31 cellular contexts compared by ENCODE assay signal in the genomic region with DNA sequence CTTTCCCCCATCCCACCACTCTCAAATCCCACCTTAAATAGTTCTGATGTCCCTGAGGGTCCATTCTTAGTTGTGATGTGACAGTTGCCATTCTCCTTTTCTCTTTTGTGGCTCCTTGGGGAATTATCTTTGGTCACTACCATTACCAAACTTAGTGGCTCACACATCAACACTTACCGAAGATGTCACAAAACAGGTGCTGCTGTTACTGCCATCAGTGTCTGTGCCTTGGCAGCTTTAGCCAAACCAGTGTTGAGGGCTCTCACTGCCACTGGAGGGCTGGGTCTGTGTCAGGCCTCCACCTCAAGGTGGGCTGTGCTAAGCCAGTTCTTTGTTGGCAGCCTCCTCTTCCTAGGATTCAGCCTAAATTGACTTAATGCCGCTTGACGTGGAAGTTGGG.
"Had no signal": no experiment of that assay in that cellular context is flagged by ENCODE, and none has a peak within 500 bp of the region (broad histone marks: within the 10 kb centered on the region; RNA-seq: fewer than 3 reads in every experiment).

No MANE protein-coding gene starts in this region.

- ATAC-seq: natural killer cell; psoas muscle; right cardiac atrium; right lobe of liver; stimulated activated memory B cell treated with anti-CD40 and anti-IgM and Interleukin-4, amounts not matched to agents 10 μg/mL and 1 μg/mL and 100 μg/mL, for 72 hours; stimulated activated naive CD8-positive, alpha-beta T cell treated with anti-CD3 and anti-CD28 coated beads, Interleukin-15, amount 100 ng/mL, for 72 hours; stimulated activated naive CD8-positive, alpha-beta T cell treated with anti-CD3 and anti-CD28 coated beads, Interleukin-15, Interleukin-2, amounts not matched to agents 100 U/mL and 50 U/mL, for 24 hours had no signal

- H3K27me3 Mint-ChIP-seq: progenitor cell of endocrine pancreas; stimulated activated memory B cell treated with anti-CD40 and anti-IgM and Interleukin-4, amounts not matched to agents 10 μg/mL and 1 μg/mL and 100 μg/mL, for 72 hours; stimulated activated naive CD8-positive, alpha-beta T cell treated with anti-CD3 and anti-CD28 coated beads, Interleukin-15, amount 100 ng/mL, for 72 hours had no signal

- H3K4me1 ChIP-seq: parathyroid adenoma, psoas muscle, right lobe of liver, sigmoid colon, spleen, testis, transverse colon, upper lobe of left lung had no signal

- H3K4me3 Mint-ChIP-seq: natural killer cell; nephron; neural progenitor cell; stimulated activated memory B cell treated with anti-CD40 and anti-IgM and Interleukin-4, amounts not matched to agents 10 μg/mL and 1 μg/mL and 100 μg/mL, for 72 hours; stimulated activated naive CD8-positive, alpha-beta T cell treated with anti-CD3 and anti-CD28 coated beads, Interleukin-15, amount 100 ng/mL, for 72 hours had no signal

- H3K9ac ChIP-seq: neural progenitor cell, parathyroid adenoma had no signal

- H3K9me3 Mint-ChIP-seq: natural killer cell; nephron; neural progenitor cell; stimulated activated memory B cell treated with anti-CD40 and anti-IgM and Interleukin-4, amounts not matched to agents 10 μg/mL and 1 μg/mL and 100 μg/mL, for 72 hours; stimulated activated naive CD8-positive, alpha-beta T cell treated with anti-CD3 and anti-CD28 coated beads, Interleukin-15, amount 100 ng/mL, for 72 hours had no signal

- H3K4me3 ChIP-seq: neural progenitor cell, ovary, psoas muscle, right lobe of liver, sigmoid colon, skin epidermis, smooth muscle cell, spleen, suprapubic skin, testis, tibial artery, transverse colon, upper lobe of left lung, vagina had no signal

- H3K27ac ChIP-seq: neural progenitor cell, ovary, parathyroid adenoma, psoas muscle, right lobe of liver, sigmoid colon, spleen, testis, tibial artery, transverse colon, upper lobe of left lung, vagina had no signal

- DNase-seq: natural killer cell; occipital lobe; ovary; posterior cingulate gyrus; psoas muscle; right cardiac atrium; right lobe of liver; sigmoid colon; spleen; stimulated activated CD4-positive, alpha-beta T cell treated with anti-CD3 and anti-CD28 coated beads, Interleukin-12 subunit alpha, Interleukin-12 subunit beta, amount 100 ng/mL, for 4 hours; stimulated activated CD4-positive, alpha-beta T cell treated with anti-CD3 and anti-CD28 coated beads, Interleukin-1b, Interleukin-23, amount 100 ng/mL, for 48 hours; stimulated activated CD4-positive, alpha-beta T cell treated with anti-CD3 and anti-CD28 coated beads, Interleukin-4, amount 100 ng/mL, for 1 hour; stimulated activated CD4-positive, alpha-beta T cell treated with anti-CD3 and anti-CD28 coated beads, Interleukin-4, amount 100 ng/mL, for 4 hours; stimulated activated CD8-positive, alpha-beta memory T cell treated with anti-CD3 and anti-CD28 coated beads, Interleukin-4, amount 100 ng/mL, for 48 hours; stimulated activated naive CD4-positive, alpha-beta T cell; stimulated activated naive CD8-positive, alpha-beta T cell treated with anti-CD3 and anti-CD28 coated beads, Interleukin-15, amount 100 ng/mL, for 72 hours; stimulated activated naive CD8-positive, alpha-beta T cell treated with anti-CD3 and anti-CD28 coated beads, Interleukin-15, Interleukin-2, amounts not matched to agents 100 U/mL and 50 U/mL, for 24 hours; substantia nigra; testis; tibial artery; transverse colon; upper lobe of left lung had no signal

- H3K36me3 Mint-ChIP-seq: natural killer cell; neural progenitor cell; stimulated activated memory B cell treated with anti-CD40 and anti-IgM and Interleukin-4, amounts not matched to agents 10 μg/mL and 1 μg/mL and 100 μg/mL, for 72 hours had no signal

- H3K27me3 ChIP-seq: neural progenitor cell, ovary, right lobe of liver, sigmoid colon, spleen, suprapubic skin, testis, tibial artery, transverse colon, upper lobe of left lung, vagina had no signal

- H3K4me1 Mint-ChIP-seq: nephron; stimulated activated memory B cell treated with anti-CD40 and anti-IgM and Interleukin-4, amounts not matched to agents 10 μg/mL and 1 μg/mL and 100 μg/mL, for 72 hours; stimulated activated naive CD8-positive, alpha-beta T cell treated with anti-CD3 and anti-CD28 coated beads, Interleukin-15, amount 100 ng/mL, for 72 hours had no signal

- H3K27ac Mint-ChIP-seq: natural killer cell; nephron; neural progenitor cell; progenitor cell of endocrine pancreas; stimulated activated memory B cell treated with anti-CD40 and anti-IgM and Interleukin-4, amounts not matched to agents 10 μg/mL and 1 μg/mL and 100 μg/mL, for 72 hours; stimulated activated naive CD8-positive, alpha-beta T cell treated with anti-CD3 and anti-CD28 coated beads, Interleukin-15, amount 100 ng/mL, for 72 hours had no signal

- H3K79me2 ChIP-seq: parathyroid adenoma had no signal

- H3K9me3 ChIP-seq: ovary, psoas muscle, right lobe of liver, sigmoid colon, spleen, suprapubic skin, testis, tibial artery, transverse colon, upper lobe of left lung, vagina had no signal

- H3K36me3 ChIP-seq: neural progenitor cell, ovary, right lobe of liver, sigmoid colon, spleen, suprapubic skin, tibial artery, transverse colon, upper lobe of left lung, vagina had no signal

- H3K4me2 ChIP-seq: neural progenitor cell, smooth muscle cell had no signal

- H2AFZ ChIP-seq: neural progenitor cell, parathyroid adenoma had no signal
